27 cellular contexts compared by ENCODE assay signal in genomic region chr18:32767400-32767799, GRCh38. TPM values are rescaled to one million over a fixed set of nuclear protein-coding genes. Genes with fewer than 3 reads are reported as not detected.
A peak's percentile ranks its signal among the peaks of the same experiment; 100 is the strongest.
DNase-seq lines count a peak whose midpoint lies in the region; ATAC-seq and TF ChIP-seq lines count a peak whose summit lies in the region.
"Had no signal": no experiment of that assay in that cellular context is flagged by ENCODE, and none has a peak within 500 bp of the region (broad histone marks: within the 10 kb centered on the region; RNA-seq: fewer than 3 reads in every experiment).

No MANE protein-coding gene starts in this region.

- H2AFZ ChIP-seq in DND-41 (ENCODE audit: low read depth, low read length) (peak overlapping the region; percentile 47), OCI-LY3 (ENCODE audit: low read depth, low read length) (no peak overlapping the region), neural progenitor cell (replicated peaks) (no peak overlapping the region)
- H2AFZ ChIP-seq: GM23248 had no signal

- ATAC-seq in DND-41 (ENCODE audit: insufficient read depth, low read depth): no peak
- ATAC-seq: activated naive CD8-positive, alpha-beta T cell treated with anti-CD3 and anti-CD28 coated beads, Interleukin-2, amount 50 U/mL, for 24 hours; left colon; right cardiac atrium; T-cell had no signal

- no peak overlapping the region for H3K27ac ChIP-seq in DND-41 (ENCODE audit: low read length)
- H3K27ac ChIP-seq in OCI-LY3 (ENCODE audit: low read length): peak overlapping the region; percentile 87
- no peak overlapping the region for H3K27ac ChIP-seq in neural progenitor cell
- no peak overlapping the region for H3K27ac ChIP-seq in spleen
- H3K27ac ChIP-seq: GM23248, tibial nerve, WERI-Rb-1 had no signal

- TF ChIP-seq POLR2A in spleen (IDR thresholded peaks at IDR 0.05): no peak

- H3K9me3 Mint-ChIP-seq in neural progenitor cell: no peaks in the 10 kb centered on the region
- no peaks in the 10 kb centered on the region for H3K9me3 Mint-ChIP-seq in activated T-helper 1 cell treated with anti-CD3 and anti-CD28 coated beads, Interleukin-12 subunit alpha, Interleukin-12 subunit beta, Interleukin-2, Interleukin-4 antibody, amounts not matched to agents 30 ng/mL and 10 ng/mL and 1 ng/mL, durations not matched to agents 14 hours and 24 hours and 36 hours
- H3K9me3 Mint-ChIP-seq: activated CD4-positive, alpha-beta T cell treated with anti-CD3 and anti-CD28 coated beads, Interleukin-2, amount 10 ng/mL, durations not matched to agents 7 days and 5 days; activated naive CD8-positive, alpha-beta T cell treated with anti-CD3 and anti-CD28 coated beads, Interleukin-2, amount 50 U/mL, for 24 hours; central memory CD8-positive, alpha-beta T cell; T-cell had no signal

- H3K4me3 ChIP-seq in DND-41 (ENCODE audit: low read depth in 1 of 2, low read length in 2 of 2): no peak overlapping the region
- H3K4me3 ChIP-seq in OCI-LY3 (ENCODE audit: low read length): peak overlapping the region; percentile 95
- no peak overlapping the region for H3K4me3 ChIP-seq in neural progenitor cell
- H3K4me3 ChIP-seq in spleen: peak overlapping the region in 3 of 8 donors; percentile 2 to 87 (median 67)
- H3K4me3 ChIP-seq: GM23248, tibial nerve had no signal

- no peaks in the 10 kb centered on the region for H3K79me2 ChIP-seq in DND-41 (ENCODE audit: insufficient read depth, low read length)
- peaks cover 100% of the 10 kb centered on the region for H3K79me2 ChIP-seq in OCI-LY3 (ENCODE audit: low read length)
- H3K79me2 ChIP-seq in neural progenitor cell (ENCODE audit: low read depth): no peaks in the 10 kb centered on the region

- intact Hi-C loops in spleen (cut with DNase I; ENCODE audit: low total_unique reads): no loop called here
- intact Hi-C loops in activated T-helper 1 cell treated with anti-CD3 and anti-CD28 coated beads, Interleukin-12 subunit alpha, Interleukin-12 subunit beta, Interleukin-2, Interleukin-4 antibody, amounts not matched to agents 30 ng/mL and 10 ng/mL and 1 ng/mL, durations not matched to agents 14 hours and 24 hours and 36 hours (cut with micrococcal nuclease): no loop called here

- peaks cover 2% of the 10 kb centered on the region for H3K36me3 Mint-ChIP-seq in neural progenitor cell
- H3K36me3 Mint-ChIP-seq in activated T-helper 1 cell treated with anti-CD3 and anti-CD28 coated beads, Interleukin-12 subunit alpha, Interleukin-12 subunit beta, Interleukin-2, Interleukin-4 antibody, amounts not matched to agents 30 ng/mL and 10 ng/mL and 1 ng/mL, durations not matched to agents 14 hours and 24 hours and 36 hours (ENCODE audit: low read depth): no peaks in the 10 kb centered on the region
- H3K36me3 Mint-ChIP-seq: T-cell had no signal

- H3K27me3 ChIP-seq in DND-41 (ENCODE audit: insufficient read depth, low read length, poor library complexity) (no peaks in the 10 kb centered on the region), OCI-LY3 (ENCODE audit: low read depth, low read length) (no peaks in the 10 kb centered on the region), neural progenitor cell (peaks cover 52% of the 10 kb centered on the region), spleen (replicated peaks in 1 of 7) (peaks cover 0 to 39% (median 13%) of the 10 kb centered on the region in 7 donors)

- peak overlapping the region; percentile 83 for H3K4me3 Mint-ChIP-seq in neural progenitor cell
- no peak overlapping the region for H3K4me3 Mint-ChIP-seq in activated T-helper 1 cell treated with anti-CD3 and anti-CD28 coated beads, Interleukin-12 subunit alpha, Interleukin-12 subunit beta, Interleukin-2, Interleukin-4 antibody, amounts not matched to agents 30 ng/mL and 10 ng/mL and 1 ng/mL, durations not matched to agents 14 hours and 24 hours and 36 hours
- H3K4me3 Mint-ChIP-seq: activated CD4-positive, alpha-beta T cell treated with anti-CD3 and anti-CD28 coated beads, Interleukin-2, amount 10 ng/mL, durations not matched to agents 7 days and 5 days; activated naive CD8-positive, alpha-beta T cell treated with anti-CD3 and anti-CD28 coated beads, Interleukin-2, amount 50 U/mL, for 24 hours; central memory CD8-positive, alpha-beta T cell; T-cell had no signal

- no peaks in the 10 kb centered on the region for H4K20me1 ChIP-seq in DND-41 (ENCODE audit: insufficient read depth, low read length)
- no peaks in the 10 kb centered on the region for H4K20me1 ChIP-seq in OCI-LY3 (ENCODE audit: insufficient read depth, low read length)
- peaks cover 3% of the 10 kb centered on the region for H4K20me1 ChIP-seq in neural progenitor cell (ENCODE audit: low read depth)

- H3K4me1 ChIP-seq in DND-41 (ENCODE audit: insufficient read depth, low read length): peaks cover 10% of the 10 kb centered on the region
- peaks cover 40% of the 10 kb centered on the region for H3K4me1 ChIP-seq in OCI-LY3 (ENCODE audit: low read length)
- H3K4me1 ChIP-seq in neural progenitor cell: peaks cover 22% of the 10 kb centered on the region
- peaks cover 0 to 79% (median 12%) of the 10 kb centered on the region in 6 donors for H3K4me1 ChIP-seq in spleen

- 69 to 84% (median 81%) methylated on average over 3 of the region's 3 CpGs for WGBS in spleen, 5 donors

- TF ChIP-seq CTCF in DND-41 (IDR thresholded peaks at IDR 0.05; ENCODE audit: borderline replicate concordance, extremely low read depth, low read length, poor library complexity, severe bottlenecking) (no peak), OCI-LY3 (IDR thresholded peaks at IDR 0.05; ENCODE audit: low read depth, low read length) (no peak), neural progenitor cell (IDR thresholded peaks at IDR 0.05) (no peak), spleen (IDR thresholded peaks at IDR 0.05 in 8 of 11, conservative IDR thresholded peaks at IDR 0.05 in 3 of 11) (no peak)

- no peak overlapping the region for H3K9ac ChIP-seq in DND-41 (ENCODE audit: low read depth, low read length)
- H3K9ac ChIP-seq in OCI-LY3 (ENCODE audit: low read length): peak overlapping the region; percentile 98
- H3K9ac ChIP-seq in neural progenitor cell: no peak overlapping the region
- H3K9ac ChIP-seq: GM23248 had no signal

- H3K9me3 ChIP-seq in DND-41 (ENCODE audit: insufficient read depth, low read length, severe bottlenecking): no peaks in the 10 kb centered on the region
- H3K9me3 ChIP-seq in OCI-LY3 (ENCODE audit: insufficient read depth, low read length): no peaks in the 10 kb centered on the region
- no peaks in the 10 kb centered on the region for H3K9me3 ChIP-seq in neural progenitor cell (ENCODE audit: low read depth)
- H3K9me3 ChIP-seq in spleen: no peaks in the 10 kb centered on the region
- H3K9me3 ChIP-seq: tibial nerve had no signal

- peaks cover 2% of the 10 kb centered on the region for H3K27me3 Mint-ChIP-seq in neural progenitor cell (ENCODE audit: insufficient read depth, low read depth)
- H3K27me3 Mint-ChIP-seq in activated T-helper 1 cell treated with anti-CD3 and anti-CD28 coated beads, Interleukin-12 subunit alpha, Interleukin-12 subunit beta, Interleukin-2, Interleukin-4 antibody, amounts not matched to agents 30 ng/mL and 10 ng/mL and 1 ng/mL, durations not matched to agents 14 hours and 24 hours and 36 hours (ENCODE audit: insufficient read depth): peaks cover 35% of the 10 kb centered on the region

- DNase-seq in DND-41 (no peak), NAMALWA (ENCODE audit: low spot score) (peak; percentile 32), neural progenitor cell (ENCODE audit: low spot score) (no peak), spleen (no peak), DMS53 treated with DMSO at 0.1 percent for 48 hours (lab: John Stamatoyannopoulos, UW; ENCODE audit: unreplicated experiment) (no peak)
- DNase-seq in activated T-helper 1 cell treated with anti-CD3 and anti-CD28 coated beads, Interleukin-12 subunit alpha, Interleukin-12 subunit beta, Interleukin-2, Interleukin-4 antibody, amounts not matched to agents 30 ng/mL and 10 ng/mL and 1 ng/mL, durations not matched to agents 14 hours and 24 hours and 36 hours (ENCODE audit: low spot score): no peak
- DNase-seq: activated CD4-positive, alpha-beta T cell treated with anti-CD3 and anti-CD28 coated beads, Interleukin-2, amount 10 ng/mL, durations not matched to agents 7 days and 5 days; activated gamma-delta T cell; activated naive CD8-positive, alpha-beta T cell treated with anti-CD3 and anti-CD28 coated beads, Interleukin-2, amount 50 U/mL, for 24 hours; activated T-cell treated with anti-CD3 and anti-CD28 coated beads, Interleukin-2, amount 50 U/mL, for 1 hour; GF-D8; glutamatergic neuron; GM23248; left colon; NCI-H1092 treated with DMSO at 0.1 percent for 48 hours; NCI-H187 treated with DMSO at 0.1 percent for 48 hours; NCI-H2227 treated with DMSO at 0.1 percent for 48 hours; NCI-H82; right cardiac atrium; stimulated activated CD4-positive, alpha-beta T cell treated with anti-CD3 and anti-CD28 coated beads, Interleukin-12 subunit alpha, Interleukin-12 subunit beta, amount 100 ng/mL, for 4 hours; stimulated activated CD4-positive, alpha-beta T cell treated with anti-CD3 and anti-CD28 coated beads, Interleukin-2, amount 100 ng/mL, for 48 hours; T-cell; WERI-Rb-1 had no signal

- H3K27ac Mint-ChIP-seq in neural progenitor cell: peak overlapping the region; percentile 69
- no peak overlapping the region for H3K27ac Mint-ChIP-seq in activated T-helper 1 cell treated with anti-CD3 and anti-CD28 coated beads, Interleukin-12 subunit alpha, Interleukin-12 subunit beta, Interleukin-2, Interleukin-4 antibody, amounts not matched to agents 30 ng/mL and 10 ng/mL and 1 ng/mL, durations not matched to agents 14 hours and 24 hours and 36 hours
- H3K27ac Mint-ChIP-seq: activated CD4-positive, alpha-beta T cell treated with anti-CD3 and anti-CD28 coated beads, Interleukin-2, amount 10 ng/mL, durations not matched to agents 7 days and 5 days; activated naive CD8-positive, alpha-beta T cell treated with anti-CD3 and anti-CD28 coated beads, Interleukin-2, amount 50 U/mL, for 24 hours; T-cell had no signal

- H3K4me1 Mint-ChIP-seq in neural progenitor cell: peaks cover 36% of the 10 kb centered on the region
- no peaks in the 10 kb centered on the region for H3K4me1 Mint-ChIP-seq in activated T-helper 1 cell treated with anti-CD3 and anti-CD28 coated beads, Interleukin-12 subunit alpha, Interleukin-12 subunit beta, Interleukin-2, Interleukin-4 antibody, amounts not matched to agents 30 ng/mL and 10 ng/mL and 1 ng/mL, durations not matched to agents 14 hours and 24 hours and 36 hours (ENCODE audit: low read depth)
- H3K4me1 Mint-ChIP-seq: activated CD4-positive, alpha-beta T cell treated with anti-CD3 and anti-CD28 coated beads, Interleukin-2, amount 10 ng/mL, durations not matched to agents 7 days and 5 days had no signal

- no peaks in the 10 kb centered on the region for H3K36me3 ChIP-seq in DND-41 (ENCODE audit: insufficient read depth, low read length)
- H3K36me3 ChIP-seq in OCI-LY3 (replicated peaks; ENCODE audit: low read depth, low read length): peaks cover 12% of the 10 kb centered on the region
- H3K36me3 ChIP-seq in neural progenitor cell: no peaks in the 10 kb centered on the region
- H3K36me3 ChIP-seq in spleen: no peaks in the 10 kb centered on the region
- H3K36me3 ChIP-seq: tibial nerve, WERI-Rb-1 had no signal

- H3F3A ChIP-seq in neural progenitor cell (ENCODE audit: low read depth): peaks cover 17% of the 10 kb centered on the region

- H3K4me2 ChIP-seq in DND-41 (ENCODE audit: insufficient read depth, low read length) (no peak overlapping the region), OCI-LY3 (ENCODE audit: low read length) (peak overlapping the region; percentile 100), neural progenitor cell (no peak overlapping the region)

RNA-seq across cellular contexts. Expression of gene KLHL14, which starts 5.4 kb away (rescaled TPM):
- total RNA-seq in neural progenitor cell (ENCODE audit: low replicate concordance) (0.13 TPM in 1 of 2 replicates, not detected in the other), spleen (10 to 100 TPM; 12.4 to 41.4 (median 18.9) TPM)
- polyA plus RNA-seq in spleen: 10 to 100 TPM in 2 of 3 donors, 1 to 10 TPM in 1; 9.4 to 14.6 (median 13.1) TPM
- not detected in 2 replicates for total RNA-seq in activated T-helper 1 cell treated with anti-CD3 and anti-CD28 coated beads, Interleukin-12 subunit alpha, Interleukin-12 subunit beta, Interleukin-2, Interleukin-4 antibody, amounts not matched to agents 30 ng/mL and 10 ng/mL and 1 ng/mL, durations not matched to agents 14 hours and 24 hours and 36 hours
- total RNA-seq: activated CD4-positive, alpha-beta T cell treated with anti-CD3 and anti-CD28 coated beads, Interleukin-2, amount 10 ng/mL, durations not matched to agents 7 days and 5 days; GM23248 had no signal
- polyA plus RNA-seq: BJ, GM23248 had no signal

Comparison
In these comparisons a context has a peak if more than half of its experiments do, and no peak if none do; other contexts are left out.
1. RNA of gene KLHL14, which starts 5.4 kb away (total RNA-seq): 12.4 to 41.4 TPM in spleen; 0.13 TPM in neural progenitor cell and not detected in activated T-helper 1 cell treated with anti-CD3 and anti-CD28 coated beads, Interleukin-12 subunit alpha, Interleukin-12 subunit beta, Interleukin-2, Interleukin-4 antibody, amounts not matched to agents 30 ng/mL and 10 ng/mL and 1 ng/mL, durations not matched to agents 14 hours and 24 hours and 36 hours; every median in the first group is over 10 times any median in the second.